2 cellular contexts compared by ENCODE assay signal in genomic region chr2:60827369-60827768, GRCh38.
TF ChIP-seq lines count a peak whose summit lies in the region.

No MANE protein-coding gene starts in this region.

TF ChIP-seq in HEK293, 187 proteins besides CTCF, POLR2A, EP300 and RAD21:
- TF ChIP-seq ZNF140 (tag by site-specific recombination; IDR thresholded peaks at IDR 0.05) = no peak
- no peak for TF ChIP-seq ZNF146 (tag by site-specific recombination; IDR thresholded peaks at IDR 0.05)
- TF ChIP-seq ZNF302 (tag by site-specific recombination; IDR thresholded peaks at IDR 0.05; ENCODE audit: low read depth) = no peak
- peak; percentile 22 for TF ChIP-seq ZFHX2 (tag by site-specific recombination; conservative IDR thresholded peaks at IDR 0.05)
- TF ChIP-seq ZNF280C (tag by site-specific recombination; IDR thresholded peaks at IDR 0.05) = no peak

TF ChIP-seq in K562, 482 proteins besides CTCF, POLR2A, EP300 and RAD21:
- TF ChIP-seq RBBP5 (IDR thresholded peaks at IDR 0.05; ENCODE audit: borderline replicate concordance, insufficient read depth, low read length, poor library complexity, severe bottlenecking) = no peak
- 0 out of 2 replicates have a peak, but pooled peaks have one; percentile 25 for TF ChIP-seq SMARCA4 (IDR thresholded peaks at IDR 0.05)
- TF ChIP-seq SMARCE1 (IDR thresholded peaks at IDR 0.05) = 0 out of 2 replicates have a peak, but pooled peaks have one; percentile 40
- TF ChIP-seq ZNF24 (IDR thresholded peaks at IDR 0.05) = peak; percentile 82
- TF ChIP-seq JUND (IDR thresholded peaks at IDR 0.05; ENCODE audit: borderline replicate concordance, low read depth, low read length) = peak; percentile 93
- TF ChIP-seq JUND (tag; IDR thresholded peaks at IDR 0.05; ENCODE audit: borderline replicate concordance, low read depth, low read length) = peak; percentile 88; the same call in 2 of the 3 replicates
- TF ChIP-seq ARID1B (IDR thresholded peaks at IDR 0.05) = peak; percentile 64
- 0 out of 4 replicates have a peak, but pooled peaks of 1 of the 2 experiments have one; percentile 16 for TF ChIP-seq RCOR1 (IDR thresholded peaks at IDR 0.05; ENCODE audit: borderline replicate concordance in 1 of 2, low read depth in 2 of 2, low read length in 2 of 2)
- TF ChIP-seq JUN (IDR thresholded peaks at IDR 0.05; ENCODE audit: borderline replicate concordance, low read depth, low read length) = peak; percentile 50; the same call in 1 of the 2 replicates
- no peak for TF ChIP-seq JUN (CRISPR knock-in tag; IDR thresholded peaks at IDR 0.05; ENCODE audit: borderline replicate concordance)
- TF ChIP-seq STAT6 (CRISPR knock-in tag; IDR thresholded peaks at IDR 0.05) = no peak
- TF ChIP-seq ATF3 (IDR thresholded peaks at IDR 0.05) = peak; percentile 92
- no peak for TF ChIP-seq ATF3 (CRISPR knock-in tag; conservative IDR thresholded peaks at IDR 0.05)
- peak; percentile 35 to 49; a peak in 2 of 4 replicates for TF ChIP-seq KDM1A (IDR thresholded peaks at IDR 0.05)
- no peak for TF ChIP-seq HLTF (IDR thresholded peaks at IDR 0.05)
- no peak for TF ChIP-seq ZNF449 (CRISPR knock-in tag; IDR thresholded peaks at IDR 0.05)
- TF ChIP-seq DPF2 (IDR thresholded peaks at IDR 0.05) = peak; percentile 43; the same call in 1 of the 2 replicates
- TF ChIP-seq SNRNP70 (optimal IDR thresholded peaks at IDR 0.05; ENCODE audit: low read depth, low read length) = no peak
- TF ChIP-seq FOSL1 (tag; conservative IDR thresholded peaks at IDR 0.05) = peak; percentile 78
TF ChIP-seq in K562: peak in this region for 11.
